ENCODE assay signal across 8 cellular contexts in genomic region chr14:77375973-77376372, GRCh38. TPM values are rescaled to one million over a fixed set of nuclear protein-coding genes. Genes with fewer than 3 reads are reported as not detected.
DNase-seq lines count a peak whose midpoint lies in the region; ATAC-seq and TF ChIP-seq lines count a peak whose summit lies in the region.

No MANE protein-coding gene starts in this region.

- TF ChIP-seq CTCF in MM.1S (IDR thresholded peaks at IDR 0.05; ENCODE audit: low read length), result no peak
- TF ChIP-seq CTCF in osteoblast (IDR thresholded peaks at IDR 0.05; ENCODE audit: extremely low read depth, low read depth, low read length), result no peak
- TF ChIP-seq CTCF in omental fat pad (IDR thresholded peaks at IDR 0.05), result no peak

- H3K27me3 ChIP-seq in CD8-positive, alpha-beta memory T cell (ENCODE audit: insufficient read depth, low read length, poor library complexity, severe bottlenecking), result no peaks in the 10 kb centered on the region
- H3K27me3 ChIP-seq in MM.1S (replicated peaks; ENCODE audit: insufficient read depth, low read length), result no peaks in the 10 kb centered on the region
- H3K27me3 ChIP-seq in endocrine pancreas (ENCODE audit: control insufficient read depth, insufficient read depth, low read length), result no peaks in the 10 kb centered on the region
- H3K27me3 ChIP-seq in osteoblast (ENCODE audit: insufficient read depth, low read length), result no peaks in the 10 kb centered on the region

- H3K4me3 ChIP-seq in CD8-positive, alpha-beta memory T cell (ENCODE audit: low read length), result peak overlapping the region; percentile 84
- peak overlapping the region; percentile 79 for H3K4me3 ChIP-seq in MM.1S (ENCODE audit: low read length)
- H3K4me3 ChIP-seq in endocrine pancreas (ENCODE audit: control insufficient read depth, insufficient read depth, low read length), result peak overlapping the region; percentile 64
- peak overlapping the region; percentile 89 for H3K4me3 ChIP-seq in osteoblast (ENCODE audit: insufficient read depth, low read length)

- no peaks in the 10 kb centered on the region for H4K20me1 ChIP-seq in MM.1S (ENCODE audit: insufficient read depth, low read length)
- no peaks in the 10 kb centered on the region for H4K20me1 ChIP-seq in osteoblast (ENCODE audit: insufficient read depth, low read length)

- H3K4me1 ChIP-seq in CD8-positive, alpha-beta memory T cell (ENCODE audit: insufficient read depth, low read length), result peaks cover 16% of the 10 kb centered on the region
- 0 out of 2 replicates have a peak, but pooled peaks cover 3% of the 10 kb centered on the region for H3K4me1 ChIP-seq in MM.1S (ENCODE audit: low read length)
- H3K4me1 ChIP-seq in endocrine pancreas (ENCODE audit: control insufficient read depth, insufficient read depth, low read length), result no peaks in the 10 kb centered on the region
- H3K4me1 ChIP-seq in osteoblast (ENCODE audit: insufficient read depth, low read length), result peaks cover 24% of the 10 kb centered on the region

- peak in 1 of 5 donors; percentile 1 for DNase-seq in CD8-positive, alpha-beta memory T cell
- DNase-seq in MM.1S (no peak), osteoblast (ENCODE audit: insufficient read length, low spot score, missing footprints) (no peak), omental fat pad (ENCODE audit: low spot score) (no peak)

- no peaks in the 10 kb centered on the region for H3F3A ChIP-seq in MM.1S (ENCODE audit: insufficient read depth, low read length)

- H3K4me2 ChIP-seq in MM.1S (ENCODE audit: low read depth, low read length) (peak overlapping the region; percentile 84), osteoblast (ENCODE audit: insufficient read depth, low read length) (peak overlapping the region; percentile 97)

- H3K9me3 Mint-ChIP-seq in CD8-positive, alpha-beta memory T cell, result no peaks in the 10 kb centered on the region

- H3K9me2 ChIP-seq in MM.1S (replicated peaks; ENCODE audit: insufficient read depth, low read length), result no peaks in the 10 kb centered on the region

- CTCF ChIA-PET in CD8-positive, alpha-beta memory T cell (lab: Charles Lee), result no interaction called here

- peak overlapping the region; percentile 20 to 98 (median 91) for H3K27ac Mint-ChIP-seq in CD8-positive, alpha-beta memory T cell

- H3K4me1 Mint-ChIP-seq in CD8-positive, alpha-beta memory T cell, result peaks cover 27 to 47% (median 41%) of the 10 kb centered on the region in 3 donors

- peaks cover 10% of the 10 kb centered on the region; the same call in 1 of the 2 replicates for H3K79me2 ChIP-seq in MM.1S (ENCODE audit: low read length)
- H3K79me2 ChIP-seq in osteoblast (ENCODE audit: insufficient read depth, low read length), result peaks cover 35% of the 10 kb centered on the region

- ATAC-seq in omental fat pad (ENCODE audit: low FRiP score) (no peak), HG02763 (IDR thresholded peaks at IDR 0.05; ENCODE audit: unreplicated experiment) (no peak), HG03439 (IDR thresholded peaks at IDR 0.05; ENCODE audit: unreplicated experiment) (no peak), GM18870 (IDR thresholded peaks at IDR 0.05; ENCODE audit: unreplicated experiment) (no peak)

- POLR2A ChIA-PET in CD8-positive, alpha-beta memory T cell (lab: Charles Lee), result interaction anchor here (1.9 kb wide), 1 partner anchor 55 kb away, joined by 21 read pairs; the partner anchor contains the start of genes GSTZ1 and POMT2

- H3K9me3 ChIP-seq in CD8-positive, alpha-beta memory T cell (ENCODE audit: low read length), result no peaks in the 10 kb centered on the region
- H3K9me3 ChIP-seq in MM.1S (replicated peaks; ENCODE audit: insufficient read depth, low read length) (no peaks in the 10 kb centered on the region), endocrine pancreas (ENCODE audit: control insufficient read depth, low read length) (no peaks in the 10 kb centered on the region), osteoblast (ENCODE audit: low read depth, low read length) (no peaks in the 10 kb centered on the region)

- peak overlapping the region; percentile 76 for H3K27ac ChIP-seq in CD8-positive, alpha-beta memory T cell (ENCODE audit: low read depth, low read length)
- peak overlapping the region; percentile 63; the same call in 1 of the 2 replicates for H3K27ac ChIP-seq in MM.1S (ENCODE audit: low read length)
- H3K27ac ChIP-seq in osteoblast (ENCODE audit: low read depth, low read length), result peak overlapping the region; percentile 83

- H3K9ac ChIP-seq in MM.1S (ENCODE audit: low read length), result peak overlapping the region; percentile 76
- H3K9ac ChIP-seq in endocrine pancreas (ENCODE audit: control insufficient read depth, insufficient read depth, low read length), result peak overlapping the region; percentile 94

- no peaks in the 10 kb centered on the region for H3K27me3 Mint-ChIP-seq in CD8-positive, alpha-beta memory T cell

- peak overlapping the region in 5 of 7 donors; percentile 86 to 93 (median 89) for H3K4me3 Mint-ChIP-seq in CD8-positive, alpha-beta memory T cell

- H3K36me3 Mint-ChIP-seq in CD8-positive, alpha-beta memory T cell, result peaks cover 0 to 2% (median 2%) of the 10 kb centered on the region in 3 donors

- no peaks in the 10 kb centered on the region for H3K36me3 ChIP-seq in CD8-positive, alpha-beta memory T cell (ENCODE audit: insufficient read depth, low read length)
- H3K36me3 ChIP-seq in MM.1S (replicated peaks; ENCODE audit: insufficient read depth, low read length), result no peaks in the 10 kb centered on the region
- H3K36me3 ChIP-seq in endocrine pancreas (ENCODE audit: control insufficient read depth, insufficient read depth, low read length), result no peaks in the 10 kb centered on the region
- H3K36me3 ChIP-seq in osteoblast (ENCODE audit: insufficient read depth, low read length), result no peaks in the 10 kb centered on the region

- H2AFZ ChIP-seq in MM.1S (ENCODE audit: low read length) (peak overlapping the region; percentile 63; the same call in 1 of the 2 replicates), osteoblast (ENCODE audit: low read length) (peak overlapping the region; percentile 100)

RNA-seq across cellular contexts. Expression of gene TMED8, which starts 0.9 kb away (rescaled TPM):
- total RNA-seq in CD8-positive, alpha-beta memory T cell, result 10 to 100 TPM; 20.9 to 22.2 TPM
- polyA plus RNA-seq in CD8-positive, alpha-beta memory T cell, result 3.2 TPM
- 13.0 and 13.8 TPM in 2 replicates for total RNA-seq in osteoblast
- total RNA-seq in omental fat pad, result 10 to 100 TPM; 10.1 to 15.8 (median 12.3) TPM

RNA-seq across cellular contexts. Expression of gene SAMD15, which starts 1.2 kb away (rescaled TPM):
- total RNA-seq in CD8-positive, alpha-beta memory T cell, result 1 to 10 TPM in 1 of 2 experiments, under 1 TPM in 1; 0.83 to 1.0 TPM
- 0.08 TPM for polyA plus RNA-seq in CD8-positive, alpha-beta memory T cell
- total RNA-seq in osteoblast, result 4.0 and 6.2 TPM in 2 replicates
- total RNA-seq in omental fat pad, result 1 to 10 TPM in 1 of 4 donors, under 1 TPM in 2, not detected in 1; 0.25 to 2.2 (median 0.84) TPM

RNA-seq across cellular contexts. Expression of gene NOXRED1, which starts 47.4 kb away (rescaled TPM):
- under 1 TPM; 0.40 to 0.42 TPM for total RNA-seq in CD8-positive, alpha-beta memory T cell
- polyA plus RNA-seq in CD8-positive, alpha-beta memory T cell, result not detected
- total RNA-seq in osteoblast (0.29 and 0.36 TPM in 2 replicates), omental fat pad (under 1 TPM in 2 of 4 donors, not detected in 2; 0.28 to 0.47 TPM)

RNA-seq across cellular contexts. Expression of gene GSTZ1, which starts 55.1 kb away (rescaled TPM):
- total RNA-seq in CD8-positive, alpha-beta memory T cell, result 10 to 100 TPM; 16.8 to 20.1 TPM
- polyA plus RNA-seq in CD8-positive, alpha-beta memory T cell, result 5.4 TPM
- total RNA-seq in osteoblast (34.8 and 38.0 TPM in 2 replicates), omental fat pad (10 to 100 TPM; 18.9 to 34.2 (median 27.6) TPM)

RNA-seq across cellular contexts. Expression of gene POMT2, which starts 55.3 kb away (rescaled TPM):
- total RNA-seq in CD8-positive, alpha-beta memory T cell, result 10 to 100 TPM; 19.0 to 21.6 TPM
- polyA plus RNA-seq in CD8-positive, alpha-beta memory T cell, result 1.7 TPM
- total RNA-seq in osteoblast (11.6 and 13.3 TPM in 2 replicates), omental fat pad (10 to 100 TPM; 14.3 to 23.3 (median 18.8) TPM)
